8 cellular contexts compared by ENCODE assay signal in genomic region chr6:136593748-136594490, GRCh38. TPM values are rescaled to one million over a fixed set of nuclear protein-coding genes. Genes with fewer than 3 reads are reported as not detected.
DNase-seq lines count a peak whose midpoint lies in the region; ATAC-seq, FAIRE-seq and TF ChIP-seq lines count a peak whose summit lies in the region.

No MANE protein-coding gene starts in this region.

- DNase-seq in DMS53 treated with DMSO at 0.1 percent for 48 hours (lab: John Stamatoyannopoulos, UW; ENCODE audit: unreplicated experiment) (peak; percentile 25), SW480 (ENCODE audit: low spot score) (peak; percentile 86), endothelial cell of umbilical vein (ENCODE audit: low read depth, low spot score) (peak; percentile 97), osteoblast (ENCODE audit: insufficient read length, low spot score, missing footprints) (peak; percentile 93), NCI-H1694 (lab: John Stamatoyannopoulos, UW) (no peak), NCI-H345 (lab: John Stamatoyannopoulos, UW) (no peak)

- dilution Hi-C loops in endothelial cell of umbilical vein (cut with MboI; ENCODE audit: extremely low pct_ligation_motif_present, low sequenced_read_pairs), result no loop called here

- H3K9me1 ChIP-seq in endothelial cell of umbilical vein (replicated peaks; ENCODE audit: control insufficient read depth, extremely low read depth, insufficient read depth, low read length), result no peaks in the 10 kb centered on the region

- H2AFZ ChIP-seq in endothelial cell of umbilical vein (ENCODE audit: low read depth, low read length) (peak overlapping the region; percentile 85), osteoblast (ENCODE audit: low read length) (peak overlapping the region; percentile 82)

- TF ChIP-seq CTCF in endothelial cell of umbilical vein (IDR thresholded peaks at IDR 0.05; ENCODE audit: extremely low read depth in 1 of 2, insufficient read depth in 1 of 2, low read depth in 1 of 2, low read length in 2 of 2), result no peak
- no peak for TF ChIP-seq CTCF in osteoblast (IDR thresholded peaks at IDR 0.05; ENCODE audit: extremely low read depth, low read depth, low read length)

- H3K27me3 ChIP-seq in endothelial cell of umbilical vein (ENCODE audit: control insufficient read depth in 2 of 2, insufficient read depth in 2 of 2, low read length in 2 of 2), result no peaks in the 10 kb centered on the region
- H3K27me3 ChIP-seq in osteoblast (ENCODE audit: insufficient read depth, low read length), result no peaks in the 10 kb centered on the region

- H3K9me3 ChIP-seq in endothelial cell of umbilical vein (replicated peaks; ENCODE audit: control insufficient read depth, insufficient read depth, low read length) (no peaks in the 10 kb centered on the region), osteoblast (ENCODE audit: low read depth, low read length) (no peaks in the 10 kb centered on the region)

- peak overlapping the region; percentile 88 for H3K27ac ChIP-seq in endothelial cell of umbilical vein (ENCODE audit: insufficient read depth, low read depth, low read length)
- H3K27ac ChIP-seq in osteoblast (ENCODE audit: low read depth, low read length), result peak overlapping the region; percentile 97

- intact Hi-C loops in endothelial cell of umbilical vein (cut with micrococcal nuclease), result loop anchor here (1.0 kb wide), 3 partner anchors 11 to 199 kb away; no protein-coding TSS in a partner anchor

- no peaks in the 10 kb centered on the region for H4K20me1 ChIP-seq in endothelial cell of umbilical vein (replicated peaks; ENCODE audit: control insufficient read depth, extremely low read depth, insufficient read depth, low read length)
- no peaks in the 10 kb centered on the region for H4K20me1 ChIP-seq in osteoblast (ENCODE audit: insufficient read depth, low read length)

- CTCF ChIA-PET in endothelial cell of umbilical vein (lab: Charles Lee), result interaction anchor here (0.6 to 2.2 kb wide), 14 partner anchors 10 to 199 kb away, joined by 3 to 32 read pairs (median 4); partner anchors contain the start of gene MAP3K5

- peaks cover 0 to 2% of the 10 kb centered on the region in 2 experiments for H3K36me3 ChIP-seq in endothelial cell of umbilical vein (ENCODE audit: control insufficient read depth in 2 of 2, extremely low read depth in 1 of 2, insufficient read depth in 2 of 2, low read length in 2 of 2)
- peaks cover 4% of the 10 kb centered on the region for H3K36me3 ChIP-seq in osteoblast (ENCODE audit: insufficient read depth, low read length)

- peak overlapping the region in 1 of 3 experiments; percentile 31 for H3K4me3 ChIP-seq in endothelial cell of umbilical vein (replicated peaks in 1 of 3; ENCODE audit: insufficient read depth in 1 of 3, low read depth in 1 of 3, low read length in 3 of 3)
- peak overlapping the region; percentile 31 for H3K4me3 ChIP-seq in osteoblast (ENCODE audit: insufficient read depth, low read length)

- BruUV-seq in endothelial cell of umbilical vein (replicated peaks; lab: Mats Ljungman, UMichigan), result no TSS peak

- TF ChIP-seq POLR2A in endothelial cell of umbilical vein (IDR thresholded peaks at IDR 0.05; ENCODE audit: low read depth, low read length), result no peak

- H3K9ac ChIP-seq in endothelial cell of umbilical vein (replicated peaks; ENCODE audit: extremely low read depth, insufficient read depth, low read length), result peak overlapping the region; percentile 60

- peak; percentile 96 for ATAC-seq in GM19395 (IDR thresholded peaks at IDR 0.05; ENCODE audit: unreplicated experiment)
- peak; percentile 97 for ATAC-seq in HG03432 (IDR thresholded peaks at IDR 0.05; ENCODE audit: unreplicated experiment)

- POLR2A ChIA-PET in endothelial cell of umbilical vein (lab: Charles Lee), result interaction anchor here (0.8 to 1.2 kb wide), 2 partner anchors 16 to 196 kb away, joined by 3 to 5 read pairs; no protein-coding TSS in a partner anchor

- H3K79me2 ChIP-seq in endothelial cell of umbilical vein (ENCODE audit: control insufficient read depth, insufficient read depth, low read length) (no peaks in the 10 kb centered on the region), osteoblast (ENCODE audit: insufficient read depth, low read length) (no peaks in the 10 kb centered on the region)

- H3K4me2 ChIP-seq in endothelial cell of umbilical vein (ENCODE audit: insufficient read depth, low read length), result peak overlapping the region; percentile 81
- H3K4me2 ChIP-seq in osteoblast (ENCODE audit: insufficient read depth, low read length), result peak overlapping the region; percentile 68

- peak; percentile 97 for FAIRE-seq in endothelial cell of umbilical vein (lab: Jason Lieb, UNC)

- peaks cover 20% of the 10 kb centered on the region for H3K4me1 ChIP-seq in endothelial cell of umbilical vein (ENCODE audit: control insufficient read depth, extremely low read depth, insufficient read depth, low read length)
- H3K4me1 ChIP-seq in osteoblast (ENCODE audit: insufficient read depth, low read length), result peaks cover 25% of the 10 kb centered on the region

TF ChIP-seq in endothelial cell of umbilical vein, 7 proteins besides CTCF, POLR2A, EP300 and RAD21:
- TF ChIP-seq JUN (IDR thresholded peaks at IDR 0.05; ENCODE audit: borderline replicate concordance, insufficient read depth, insufficient read length, low read depth) (peak; percentile 86), FOS (IDR thresholded peaks at IDR 0.05; ENCODE audit: borderline replicate concordance, insufficient read depth, low read length) (peak; percentile 82), POLR2AphosphoS5 (IDR thresholded peaks at IDR 0.05; ENCODE audit: insufficient read depth, low read depth, low read length) (peak; percentile 86), EZH2 (IDR thresholded peaks at IDR 0.05; ENCODE audit: borderline replicate concordance, low read depth, low read length, severe bottlenecking) (no peak), MYC (IDR thresholded peaks at IDR 0.05; ENCODE audit: low read depth, low read length) (no peak), GATA2 (IDR thresholded peaks at IDR 0.05; ENCODE audit: insufficient read depth, insufficient read length, low read depth, low read length) (peak; percentile 90)
- TF ChIP-seq, protein P1, sequence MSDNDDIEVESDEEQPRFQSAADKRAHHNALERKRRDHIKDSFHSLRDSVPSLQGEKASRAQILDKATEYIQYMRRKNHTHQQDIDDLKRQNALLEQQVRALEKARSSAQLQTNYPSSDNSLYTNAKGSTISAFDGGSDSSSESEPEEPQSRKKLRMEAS (IDR thresholded peaks at IDR 0.05; ENCODE audit: insufficient read depth, insufficient read length), result no peak

RNA-seq across cellular contexts. Expression of gene MAP7, which starts 43.7 kb away (rescaled TPM):
- 0.30 and 0.42 TPM in 2 replicates for total RNA-seq in endothelial cell of umbilical vein
- 0.07 and 0.10 TPM in 2 replicates for polyA plus RNA-seq in endothelial cell of umbilical vein
- polyA plus RNA-seq in endothelial cell of umbilical vein (2011; cell fraction: cytosol; rRNA removed), result 0.08 and 0.15 TPM in 2 replicates
- 0.15 and 0.22 TPM in 2 replicates for polyA plus RNA-seq in endothelial cell of umbilical vein (2011; cell fraction: nucleus; rRNA removed)
- 0.15 and 0.19 TPM in 2 replicates for polyA plus RNA-seq in endothelial cell of umbilical vein (2012)
- 0.13 and 0.19 TPM in 2 replicates for polyA minus RNA-seq in endothelial cell of umbilical vein
- polyA minus RNA-seq in endothelial cell of umbilical vein (2011; cell fraction: cytosol; rRNA and poly(A)+ RNA removed), result 25.4 TPM
- 0.19 TPM in 1 of 2 replicates, not detected in the other for polyA minus RNA-seq in endothelial cell of umbilical vein (2011; cell fraction: nucleus; rRNA and poly(A)+ RNA removed)
- 1.4 and 1.8 TPM in 2 replicates for total RNA-seq in osteoblast

Comparison
In these comparisons a context has a peak if more than half of its experiments do, and no peak if none do; other contexts are left out.
1. DNase-seq: peak in DMS53 treated with DMSO at 0.1 percent for 48 hours (single experiment), SW480 (single experiment), endothelial cell of umbilical vein (single experiment) and osteoblast (single experiment); none in NCI-H1694 (single experiment) and NCI-H345 (single experiment).